ENCODE assay signal across 19 cellular contexts in the genomic region with DNA sequence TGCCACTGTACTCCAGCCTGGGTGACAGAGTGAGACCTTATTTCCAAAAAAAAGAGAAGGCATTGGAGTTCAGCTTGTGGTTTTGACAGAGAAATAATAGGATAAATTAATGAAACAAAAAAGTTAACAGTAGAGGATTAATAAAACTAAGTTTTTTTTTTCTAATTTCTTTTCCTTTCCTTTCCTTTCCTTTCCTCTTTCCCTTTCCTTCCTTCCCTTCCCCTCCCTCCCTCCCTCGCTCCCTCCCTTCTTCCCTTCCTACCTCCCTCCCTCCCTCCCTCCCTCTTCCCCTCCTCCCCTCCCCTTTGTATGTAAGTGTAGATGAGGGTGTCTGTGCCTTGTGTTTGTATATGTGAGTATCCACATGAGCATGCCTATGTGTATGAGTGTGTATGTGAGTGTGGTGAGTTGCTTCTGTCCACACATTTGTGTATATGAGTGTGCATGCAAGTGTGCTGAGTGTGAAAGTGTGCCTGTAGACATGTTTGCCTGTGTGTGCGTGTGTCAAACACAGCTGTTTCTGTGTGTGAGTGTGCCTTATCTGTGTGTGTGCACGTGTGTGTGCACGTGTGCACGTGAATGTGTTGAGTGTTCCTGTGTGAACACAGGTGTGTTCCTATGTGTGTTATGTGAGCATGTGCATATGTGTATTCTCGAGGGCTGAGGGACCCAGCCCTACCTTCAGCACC. TPM values are rescaled to one million over a fixed set of nuclear protein-coding genes. Genes with fewer than 3 reads are reported as not detected.
DNase-seq lines count a peak whose midpoint lies in the region; ATAC-seq and TF ChIP-seq lines count a peak whose summit lies in the region.
"Had no signal": no experiment of that assay in that cellular context is flagged by ENCODE, and none has a peak within 500 bp of the region (broad histone marks: within the 10 kb centered on the region; RNA-seq: fewer than 3 reads in every experiment).

No MANE protein-coding gene starts in this region.

- peak overlapping the region; percentile 27 for H3K27ac Mint-ChIP-seq in mesothelial cell of epicardium
- H3K27ac Mint-ChIP-seq in activated naive CD4-positive, alpha-beta T cell treated with anti-CD3 and anti-CD28 coated beads, Interleukin-2, amount 50 U/mL, for 72 hours: peak overlapping the region in 1 of 2 donors; percentile 51

- DNase-seq in H4 (ENCODE audit: low spot score) (peak; percentile 1), mesothelial cell of epicardium (ENCODE audit: low spot score in 2 of 2, unreplicated experiment in 2 of 2) (no peak), NCI-H526 (lab: John Stamatoyannopoulos, UW) (no peak)
- DNase-seq in activated naive CD4-positive, alpha-beta T cell treated with anti-CD3 and anti-CD28 coated beads, Interleukin-2, amount 50 U/mL, for 72 hours (ENCODE audit: low spot score in 2 of 2): no peak
- DNase-seq in activated CD4-positive, alpha-beta T cell treated with anti-CD3 and anti-CD28 coated beads, Interleukin-2, amount 50 U/mL, for 4 hours: no peak
- DNase-seq: activated naive CD4-positive, alpha-beta T cell treated with anti-CD3 and anti-CD28 coated beads, Interleukin-2, amount 50 U/mL, for 16 hours; Caco-2; central memory CD4-positive, alpha-beta T cell; DND-41; heart right ventricle; Karpas-422; NCI-H1048; NCI-H1930; NCI-H226; SHP77; upper lobe of right lung had no signal

- no peaks in the 10 kb centered on the region for H3K9me3 Mint-ChIP-seq in mesothelial cell of epicardium
- no peaks in the 10 kb centered on the region for H3K9me3 Mint-ChIP-seq in activated naive CD4-positive, alpha-beta T cell treated with anti-CD3 and anti-CD28 coated beads, Interleukin-2, amount 50 U/mL, for 72 hours
- H3K9me3 Mint-ChIP-seq: naive thymus-derived CD8-positive, alpha-beta T cell had no signal

- no peak for ATAC-seq in activated naive CD4-positive, alpha-beta T cell treated with anti-CD3 and anti-CD28 coated beads, Interleukin-2, amount 50 U/mL, for 72 hours
- ATAC-seq: naive thymus-derived CD8-positive, alpha-beta T cell had no signal

- no peak for TF ChIP-seq CTCF in mesothelial cell of epicardium (IDR thresholded peaks at IDR 0.05; ENCODE audit: unreplicated experiment)

- H3K36me3 Mint-ChIP-seq in mesothelial cell of epicardium: peaks cover 8% of the 10 kb centered on the region
- peaks cover 12 to 15% of the 10 kb centered on the region in 2 donors for H3K36me3 Mint-ChIP-seq in activated naive CD4-positive, alpha-beta T cell treated with anti-CD3 and anti-CD28 coated beads, Interleukin-2, amount 50 U/mL, for 72 hours

- no peaks in the 10 kb centered on the region for H3K27me3 Mint-ChIP-seq in mesothelial cell of epicardium (ENCODE audit: low read depth)
- H3K27me3 Mint-ChIP-seq: naive thymus-derived CD8-positive, alpha-beta T cell had no signal

- no peak overlapping the region for H3K4me3 Mint-ChIP-seq in mesothelial cell of epicardium
- H3K4me3 Mint-ChIP-seq: naive thymus-derived CD8-positive, alpha-beta T cell had no signal

- H3K27ac ChIP-seq in angular gyrus (ENCODE audit: low read depth, low read length): peak overlapping the region; percentile 0
- H3K27ac ChIP-seq: heart right ventricle, sigmoid colon, upper lobe of right lung had no signal

- peaks cover 8% of the 10 kb centered on the region for H3K4me1 Mint-ChIP-seq in mesothelial cell of epicardium

RNA-seq across cellular contexts. Expression of a gene that starts 12.5 kb away (rescaled TPM):
- 3.5 and 5.4 TPM in 2 replicates for total RNA-seq in H4 (2014; rRNA removed; shearing (Covaris generic))
- 42.6 to 43.9 TPM (median 42.8 TPM) in 3 replicates for total RNA-seq in mesothelial cell of epicardium
- total RNA-seq in activated naive CD4-positive, alpha-beta T cell treated with anti-CD3 and anti-CD28 coated beads, Interleukin-2, amount 50 U/mL, for 72 hours: 10 to 100 TPM; 22.1 to 26.8 TPM

RNA-seq across cellular contexts. Expression of a gene that starts 27.2 kb away (rescaled TPM):
- 108 and 109 TPM in 2 replicates for total RNA-seq in H4 (2014; rRNA removed; shearing (Covaris generic))
- 66.2 to 74.7 TPM (median 73.4 TPM) in 3 replicates for total RNA-seq in mesothelial cell of epicardium
- 100 to 1,000 TPM; 121 to 123 TPM for total RNA-seq in activated naive CD4-positive, alpha-beta T cell treated with anti-CD3 and anti-CD28 coated beads, Interleukin-2, amount 50 U/mL, for 72 hours

RNA-seq across cellular contexts. Expression of a gene that starts 30.7 kb away (rescaled TPM):
- total RNA-seq in H4 (2014; rRNA removed; shearing (Covaris generic)): 242 and 244 TPM in 2 replicates
- 82.9 to 86.5 TPM (median 84.3 TPM) in 3 replicates for total RNA-seq in mesothelial cell of epicardium
- 100 to 1,000 TPM; 112 to 114 TPM for total RNA-seq in activated naive CD4-positive, alpha-beta T cell treated with anti-CD3 and anti-CD28 coated beads, Interleukin-2, amount 50 U/mL, for 72 hours

RNA-seq across cellular contexts. Expression of a gene that starts 41.7 kb away (rescaled TPM):
- total RNA-seq in H4 (2014; rRNA removed; shearing (Covaris generic)): 378 and 416 TPM in 2 replicates
- total RNA-seq in mesothelial cell of epicardium: 577 to 599 TPM (median 579 TPM) in 3 replicates
- total RNA-seq in activated naive CD4-positive, alpha-beta T cell treated with anti-CD3 and anti-CD28 coated beads, Interleukin-2, amount 50 U/mL, for 72 hours: 100 to 1,000 TPM; 446 to 497 TPM
